Comparison of ENCODE assay signal across 8 cellular contexts in the genomic region with DNA sequence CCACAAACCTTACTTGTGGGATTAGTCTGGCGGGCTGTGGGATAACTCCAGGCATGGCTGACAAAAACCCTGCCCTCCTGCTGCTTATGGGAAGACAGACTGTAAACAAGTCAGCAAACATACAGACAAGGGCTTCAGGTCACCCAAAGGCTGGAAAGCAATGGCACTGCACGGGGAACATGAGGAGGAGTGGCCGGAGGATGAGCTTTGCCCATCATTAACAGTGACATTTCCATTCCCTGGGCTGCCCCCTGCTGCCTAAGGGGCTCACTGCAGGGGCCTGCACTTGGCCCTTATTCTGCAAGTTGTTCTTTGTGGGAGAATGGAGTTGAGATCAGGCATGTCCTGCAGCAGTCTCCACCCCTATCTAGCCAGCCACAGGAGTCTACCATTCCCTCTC.
DNase-seq lines count a peak whose midpoint lies in the region; ATAC-seq and TF ChIP-seq lines count a peak whose summit lies in the region.

No MANE protein-coding gene starts in this region.

- H3K9ac ChIP-seq in NT2/D1 (ENCODE audit: insufficient read length, low read depth), result no peak overlapping the region

- H3K9me3 ChIP-seq in NT2/D1 (ENCODE audit: insufficient read depth, low read length), result peaks cover 25% of the 10 kb centered on the region; the same call in 1 of the 2 replicates
- H3K9me3 ChIP-seq in tibial artery, result no peaks in the 10 kb centered on the region

- H3K27ac ChIP-seq in tibial artery, result no peak overlapping the region

- POLR2A ChIA-PET in activated CD8-positive, alpha-beta T cell treated with anti-CD3 and anti-CD28 coated beads for 36 hours (lab: Charles Lee), result no interaction called here
- POLR2A ChIA-PET in activated CD8-positive, alpha-beta T cell treated with anti-CD3 and anti-CD28 coated beads, Interleukin-2, amount 10 ng/mL, durations not matched to agents 7 days and 5 days (lab: Charles Lee), result no interaction called here

- ATAC-seq in activated CD8-positive, alpha-beta T cell treated with anti-CD3 and anti-CD28 coated beads for 36 hours, result no peak
- ATAC-seq in activated CD8-positive, alpha-beta T cell treated with anti-CD3 and anti-CD28 coated beads, Interleukin-2, amount 10 ng/mL, durations not matched to agents 7 days and 5 days, result no peak
- ATAC-seq in left ventricle myocardium superior (no peak), GM18517 (IDR thresholded peaks at IDR 0.05; ENCODE audit: unreplicated experiment) (no peak)

- H3K4me1 ChIP-seq in NT2/D1 (ENCODE audit: insufficient read depth, insufficient read length) (no peaks in the 10 kb centered on the region), tibial artery (no peaks in the 10 kb centered on the region)

- H3K36me3 Mint-ChIP-seq in activated CD8-positive, alpha-beta T cell treated with anti-CD3 and anti-CD28 coated beads for 36 hours (ENCODE audit: low read depth), result no peaks in the 10 kb centered on the region
- H3K36me3 Mint-ChIP-seq in activated CD8-positive, alpha-beta T cell treated with anti-CD3 and anti-CD28 coated beads, Interleukin-2, amount 10 ng/mL, durations not matched to agents 7 days and 5 days (ENCODE audit: low read depth), result no peaks in the 10 kb centered on the region

- H3K4me3 ChIP-seq in NT2/D1 (ENCODE audit: insufficient read length, low read depth) (no peak overlapping the region), tibial artery (no peak overlapping the region)

- CTCF ChIA-PET in activated CD8-positive, alpha-beta T cell treated with anti-CD3 and anti-CD28 coated beads for 36 hours (lab: Charles Lee), result interaction anchor here (1.4 to 1.6 kb wide), 2 partner anchors 142 to 417 kb away, joined by 3 to 4 read pairs; no protein-coding TSS in a partner anchor
- CTCF ChIA-PET in activated CD8-positive, alpha-beta T cell treated with anti-CD3 and anti-CD28 coated beads, Interleukin-2, amount 10 ng/mL, durations not matched to agents 7 days and 5 days (lab: Charles Lee), result no interaction called here

- no peaks in the 10 kb centered on the region for H3K36me3 ChIP-seq in NT2/D1 (ENCODE audit: insufficient read depth, insufficient read length, low read length)
- no peaks in the 10 kb centered on the region for H3K36me3 ChIP-seq in tibial artery

- no peak overlapping the region for H3K27ac Mint-ChIP-seq in activated CD8-positive, alpha-beta T cell treated with anti-CD3 and anti-CD28 coated beads for 36 hours
- no peak overlapping the region for H3K27ac Mint-ChIP-seq in activated CD8-positive, alpha-beta T cell treated with anti-CD3 and anti-CD28 coated beads, Interleukin-2, amount 10 ng/mL, durations not matched to agents 7 days and 5 days

- peaks cover 5% of the 10 kb centered on the region for H3K9me3 Mint-ChIP-seq in activated CD8-positive, alpha-beta T cell treated with anti-CD3 and anti-CD28 coated beads for 36 hours
- no peaks in the 10 kb centered on the region for H3K9me3 Mint-ChIP-seq in activated CD8-positive, alpha-beta T cell treated with anti-CD3 and anti-CD28 coated beads, Interleukin-2, amount 10 ng/mL, durations not matched to agents 7 days and 5 days (ENCODE audit: insufficient read depth)

- peak; percentile 14 for DNase-seq in activated CD8-positive, alpha-beta T cell treated with anti-CD3 and anti-CD28 coated beads for 36 hours
- DNase-seq in activated CD8-positive, alpha-beta T cell treated with anti-CD3 and anti-CD28 coated beads, Interleukin-2, amount 10 ng/mL, durations not matched to agents 7 days and 5 days, result no peak
- DNase-seq in NT2/D1 (ENCODE audit: low read depth, low spot score) (peak; percentile 36), left ventricle myocardium superior (peak; percentile 32), tibial artery (peak; percentile 30 to 65), T1000 (lab: John Stamatoyannopoulos, UW) (no peak), D341Med (ENCODE audit: low spot score) (no peak)

- H3K4me1 Mint-ChIP-seq in activated CD8-positive, alpha-beta T cell treated with anti-CD3 and anti-CD28 coated beads for 36 hours (ENCODE audit: low read depth), result no peaks in the 10 kb centered on the region
- H3K4me1 Mint-ChIP-seq in activated CD8-positive, alpha-beta T cell treated with anti-CD3 and anti-CD28 coated beads, Interleukin-2, amount 10 ng/mL, durations not matched to agents 7 days and 5 days (ENCODE audit: low read depth), result no peaks in the 10 kb centered on the region

- H3K4me3 Mint-ChIP-seq in activated CD8-positive, alpha-beta T cell treated with anti-CD3 and anti-CD28 coated beads for 36 hours, result no peak overlapping the region
- H3K4me3 Mint-ChIP-seq in activated CD8-positive, alpha-beta T cell treated with anti-CD3 and anti-CD28 coated beads, Interleukin-2, amount 10 ng/mL, durations not matched to agents 7 days and 5 days, result no peak overlapping the region

- H3K27me3 ChIP-seq in NT2/D1 (ENCODE audit: insufficient read depth, insufficient read length) (no peaks in the 10 kb centered on the region), tibial artery (no peaks in the 10 kb centered on the region)

- peak; percentile 36 for TF ChIP-seq CTCF in activated CD8-positive, alpha-beta T cell treated with anti-CD3 and anti-CD28 coated beads for 36 hours (IDR thresholded peaks at IDR 0.05)
- peak in 1 of 2 experiments; percentile 21 for TF ChIP-seq CTCF in tibial artery (IDR thresholded peaks at IDR 0.05)

- intact Hi-C loops in activated CD8-positive, alpha-beta T cell treated with anti-CD3 and anti-CD28 coated beads for 36 hours (cut with micrococcal nuclease), result no loop called here
- intact Hi-C loops in left ventricle myocardium superior (cut with micrococcal nuclease), result no loop called here
- intact Hi-C loops in tibial artery (cut with DNase I; ENCODE audit: low total_unique reads), result no loop called here

- H3K27me3 Mint-ChIP-seq in activated CD8-positive, alpha-beta T cell treated with anti-CD3 and anti-CD28 coated beads for 36 hours, result peaks cover 3% of the 10 kb centered on the region
- no peaks in the 10 kb centered on the region for H3K27me3 Mint-ChIP-seq in activated CD8-positive, alpha-beta T cell treated with anti-CD3 and anti-CD28 coated beads, Interleukin-2, amount 10 ng/mL, durations not matched to agents 7 days and 5 days (ENCODE audit: low read depth)

Comparison
In these comparisons a context has a peak if more than half of its experiments do, and no peak if none do; other contexts are left out.
1. DNase-seq: peak in activated CD8-positive, alpha-beta T cell treated with anti-CD3 and anti-CD28 coated beads for 36 hours (single experiment), NT2/D1 (single experiment), left ventricle myocardium superior (single experiment) and tibial artery (2 of 2); none in activated CD8-positive, alpha-beta T cell treated with anti-CD3 and anti-CD28 coated beads, Interleukin-2, amount 10 ng/mL, durations not matched to agents 7 days and 5 days (single experiment), T1000 (single experiment) and D341Med (single experiment).